12 cellular contexts compared by ENCODE assay signal in the genomic region with DNA sequence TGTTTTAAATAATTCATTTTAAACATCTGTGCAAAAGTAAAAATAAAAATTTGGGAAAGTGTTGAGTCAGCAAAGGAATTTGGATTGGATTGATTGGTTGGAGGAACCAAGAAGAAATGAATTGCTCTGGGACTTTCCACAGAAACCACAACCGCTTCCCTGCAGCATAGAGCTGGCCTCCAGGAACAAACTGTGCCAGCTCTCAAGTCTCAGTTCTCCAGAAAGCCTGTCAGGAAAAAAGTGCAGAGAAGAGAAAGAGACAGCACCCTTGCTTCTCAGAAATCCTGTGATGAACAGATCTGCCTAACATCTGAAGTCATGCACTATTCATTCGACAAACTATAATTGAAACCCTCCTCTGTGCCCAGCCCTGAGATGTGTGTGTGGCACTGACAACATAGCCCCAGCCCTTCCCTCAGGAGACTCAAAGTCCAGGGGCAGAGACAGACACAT. TPM values are rescaled to one million over a fixed set of nuclear protein-coding genes. Genes with fewer than 3 reads are reported as not detected.
DNase-seq lines count a peak whose midpoint lies in the region; ATAC-seq lines count a peak whose summit lies in the region.
"Had no signal": no experiment of that assay in that cellular context is flagged by ENCODE, and none has a peak within 500 bp of the region (broad histone marks: within the 10 kb centered on the region; RNA-seq: fewer than 3 reads in every experiment).

No MANE protein-coding gene starts in this region.

- H3K27ac ChIP-seq in esophagus (ENCODE audit: low read depth in 2 of 2, low read length in 1 of 2) = peak overlapping the region; percentile 14 to 15
- H3K27ac ChIP-seq: vagina had no signal

- intact Hi-C loops in activated CD4-positive, alpha-beta memory T cell treated with anti-CD3 and anti-CD28 coated beads for 36 hours (cut with micrococcal nuclease) = no loop called here

- DNase-seq in activated CD4-positive, alpha-beta memory T cell treated with anti-CD3 and anti-CD28 coated beads for 36 hours = no peak
- DNase-seq in activated CD4-positive, alpha-beta memory T cell treated with anti-CD3 and anti-CD28 coated beads, Interleukin-2, amount 10 ng/mL, durations not matched to agents 7 days and 5 days = no peak
- DNase-seq in stimulated activated naive B cell treated with anti-CD40 and anti-IgM and Interleukin-4, amounts not matched to agents 10 μg/mL and 1 μg/mL and 100 μg/mL, for 72 hours = no peak
- no peak for DNase-seq in COR-L47 (lab: John Stamatoyannopoulos, UW)
- DNase-seq: activated CD4-positive, alpha-beta T cell treated with anti-CD3 and anti-CD28 coated beads for 4 hours; activated naive CD4-positive, alpha-beta T cell treated with anti-CD3 and anti-CD28 coated beads, Interleukin-2, amount 50 U/mL, for 16 hours; NCI-H748 treated with DMSO at 0.1 percent for 48 hours had no signal

- CTCF ChIA-PET in activated CD4-positive, alpha-beta memory T cell treated with anti-CD3 and anti-CD28 coated beads for 36 hours (lab: Charles Lee) = interaction anchor here (0.5 to 0.9 kb wide), 2 partner anchors 46 to 53 kb away, joined by 3 to 4 read pairs; no protein-coding TSS in a partner anchor
- CTCF ChIA-PET in activated CD4-positive, alpha-beta memory T cell treated with anti-CD3 and anti-CD28 coated beads, Interleukin-2, amount 10 ng/mL, durations not matched to agents 7 days and 5 days (lab: Charles Lee) = interaction anchor here (1.1 to 9.3 kb wide), 4 partner anchors 16 to 70 kb away, joined by 3 to 193 read pairs (median 4); no protein-coding TSS in a partner anchor

- peak; percentile 45 to 51 for ATAC-seq in stimulated activated naive B cell treated with anti-CD40 and anti-IgM and Interleukin-4, amounts not matched to agents 10 μg/mL and 1 μg/mL and 100 μg/mL, for 72 hours (replicated peaks)
- no peak for ATAC-seq in HG02571 (IDR thresholded peaks at IDR 0.05; ENCODE audit: unreplicated experiment)

- peaks cover 14% of the 10 kb centered on the region for H3K4me1 Mint-ChIP-seq in activated CD4-positive, alpha-beta memory T cell treated with anti-CD3 and anti-CD28 coated beads for 36 hours (ENCODE audit: low read depth)
- H3K4me1 Mint-ChIP-seq in activated CD4-positive, alpha-beta memory T cell treated with anti-CD3 and anti-CD28 coated beads, Interleukin-2, amount 10 ng/mL, durations not matched to agents 7 days and 5 days = peaks cover 16% of the 10 kb centered on the region
- peaks cover 17 to 30% of the 10 kb centered on the region in 2 donors for H3K4me1 Mint-ChIP-seq in stimulated activated naive B cell treated with anti-CD40 and anti-IgM and Interleukin-4, amounts not matched to agents 10 μg/mL and 1 μg/mL and 100 μg/mL, for 72 hours

- no peaks in the 10 kb centered on the region for H3K36me3 Mint-ChIP-seq in activated CD4-positive, alpha-beta memory T cell treated with anti-CD3 and anti-CD28 coated beads for 36 hours
- H3K36me3 Mint-ChIP-seq in activated CD4-positive, alpha-beta memory T cell treated with anti-CD3 and anti-CD28 coated beads, Interleukin-2, amount 10 ng/mL, durations not matched to agents 7 days and 5 days (ENCODE audit: low read depth) = no peaks in the 10 kb centered on the region
- H3K36me3 Mint-ChIP-seq in stimulated activated naive B cell treated with anti-CD40 and anti-IgM and Interleukin-4, amounts not matched to agents 10 μg/mL and 1 μg/mL and 100 μg/mL, for 72 hours = peaks cover 4 to 7% of the 10 kb centered on the region in 2 donors

- POLR2A ChIA-PET in activated CD4-positive, alpha-beta memory T cell treated with anti-CD3 and anti-CD28 coated beads for 36 hours (lab: Charles Lee) = interaction anchor here (1.2 kb wide), 1 partner anchor 12 kb away, joined by 3 read pairs; no protein-coding TSS in a partner anchor
- POLR2A ChIA-PET in activated CD4-positive, alpha-beta memory T cell treated with anti-CD3 and anti-CD28 coated beads, Interleukin-2, amount 10 ng/mL, durations not matched to agents 7 days and 5 days (lab: Charles Lee) = interaction anchor here (1.2 to 1.3 kb wide), 2 partner anchors 11 to 12 kb away, joined by 3 to 4 read pairs; no protein-coding TSS in a partner anchor

- 33 to 44% methylated on average over 2 of the region's 2 CpGs for WGBS in esophagus, 2 donors

- no peak overlapping the region for H3K4me3 ChIP-seq in esophagus (ENCODE audit: low read depth in 1 of 2, low read length in 2 of 2)
- H3K4me3 ChIP-seq: vagina had no signal

- no peak overlapping the region for H3K4me3 Mint-ChIP-seq in activated CD4-positive, alpha-beta memory T cell treated with anti-CD3 and anti-CD28 coated beads for 36 hours
- no peak overlapping the region for H3K4me3 Mint-ChIP-seq in activated CD4-positive, alpha-beta memory T cell treated with anti-CD3 and anti-CD28 coated beads, Interleukin-2, amount 10 ng/mL, durations not matched to agents 7 days and 5 days
- H3K4me3 Mint-ChIP-seq in stimulated activated naive B cell treated with anti-CD40 and anti-IgM and Interleukin-4, amounts not matched to agents 10 μg/mL and 1 μg/mL and 100 μg/mL, for 72 hours = no peak overlapping the region

- no peaks in the 10 kb centered on the region for H3K36me3 ChIP-seq in esophagus (ENCODE audit: control insufficient read depth in 2 of 2, insufficient read depth in 2 of 2, low read length in 1 of 2)
- H3K36me3 ChIP-seq: vagina had no signal

- H3K27me3 Mint-ChIP-seq in activated CD4-positive, alpha-beta memory T cell treated with anti-CD3 and anti-CD28 coated beads for 36 hours = no peaks in the 10 kb centered on the region
- peaks cover 6% of the 10 kb centered on the region for H3K27me3 Mint-ChIP-seq in activated CD4-positive, alpha-beta memory T cell treated with anti-CD3 and anti-CD28 coated beads, Interleukin-2, amount 10 ng/mL, durations not matched to agents 7 days and 5 days
- peaks cover 7 to 15% of the 10 kb centered on the region in 2 donors for H3K27me3 Mint-ChIP-seq in stimulated activated naive B cell treated with anti-CD40 and anti-IgM and Interleukin-4, amounts not matched to agents 10 μg/mL and 1 μg/mL and 100 μg/mL, for 72 hours

- no peaks in the 10 kb centered on the region for H3K9me3 ChIP-seq in esophagus (ENCODE audit: control insufficient read depth in 2 of 2, insufficient read depth in 1 of 2, low read depth in 1 of 2, low read length in 1 of 2)
- H3K9me3 ChIP-seq: vagina had no signal

- peak overlapping the region; percentile 67 for H3K27ac Mint-ChIP-seq in activated CD4-positive, alpha-beta memory T cell treated with anti-CD3 and anti-CD28 coated beads for 36 hours
- H3K27ac Mint-ChIP-seq in activated CD4-positive, alpha-beta memory T cell treated with anti-CD3 and anti-CD28 coated beads, Interleukin-2, amount 10 ng/mL, durations not matched to agents 7 days and 5 days = no peak overlapping the region
- H3K27ac Mint-ChIP-seq in stimulated activated naive B cell treated with anti-CD40 and anti-IgM and Interleukin-4, amounts not matched to agents 10 μg/mL and 1 μg/mL and 100 μg/mL, for 72 hours = no peak overlapping the region

- no peaks in the 10 kb centered on the region for H3K27me3 ChIP-seq in esophagus (ENCODE audit: control insufficient read depth in 1 of 2, insufficient read depth in 2 of 2, low read length in 2 of 2)
- H3K27me3 ChIP-seq: vagina had no signal

- H3K4me1 ChIP-seq in esophagus (ENCODE audit: control insufficient read depth in 2 of 2, insufficient read depth in 2 of 2, low read length in 1 of 2) = peaks cover 0 to 2% of the 10 kb centered on the region in 2 donors
- H3K4me1 ChIP-seq: vagina had no signal

- no peaks in the 10 kb centered on the region for H3K9me3 Mint-ChIP-seq in activated CD4-positive, alpha-beta memory T cell treated with anti-CD3 and anti-CD28 coated beads for 36 hours
- peaks cover 8% of the 10 kb centered on the region for H3K9me3 Mint-ChIP-seq in activated CD4-positive, alpha-beta memory T cell treated with anti-CD3 and anti-CD28 coated beads, Interleukin-2, amount 10 ng/mL, durations not matched to agents 7 days and 5 days
- peaks cover 3 to 6% of the 10 kb centered on the region in 2 donors for H3K9me3 Mint-ChIP-seq in stimulated activated naive B cell treated with anti-CD40 and anti-IgM and Interleukin-4, amounts not matched to agents 10 μg/mL and 1 μg/mL and 100 μg/mL, for 72 hours

RNA-seq across cellular contexts. Expression of a gene that starts 14.8 kb away (rescaled TPM):
- 1 to 10 TPM; 2.3 TPM for total RNA-seq in activated CD4-positive, alpha-beta memory T cell treated with anti-CD3 and anti-CD28 coated beads for 36 hours
- total RNA-seq in activated CD4-positive, alpha-beta memory T cell treated with anti-CD3 and anti-CD28 coated beads, Interleukin-2, amount 10 ng/mL, durations not matched to agents 7 days and 5 days = 1 to 10 TPM in 1 of 2 experiments, under 1 TPM in 1; 0.63 to 1.0 TPM
- polyA plus RNA-seq in esophagus = 100 to 1,000 TPM; 208 to 770 TPM

RNA-seq across cellular contexts. Expression of a gene that starts 35.9 kb away (rescaled TPM):
- not detected for total RNA-seq in activated CD4-positive, alpha-beta memory T cell treated with anti-CD3 and anti-CD28 coated beads for 36 hours
- not detected for total RNA-seq in activated CD4-positive, alpha-beta memory T cell treated with anti-CD3 and anti-CD28 coated beads, Interleukin-2, amount 10 ng/mL, durations not matched to agents 7 days and 5 days
- 1 to 10 TPM in 1 of 2 donors, under 1 TPM in 1; 0.96 to 2.4 TPM for polyA plus RNA-seq in esophagus
- total RNA-seq: HT-29, SK-MEL-5, vagina had no signal

RNA-seq across cellular contexts. Expression of a gene that starts 54.0 kb away (rescaled TPM):
- total RNA-seq in activated CD4-positive, alpha-beta memory T cell treated with anti-CD3 and anti-CD28 coated beads for 36 hours = 10 to 100 TPM; 13.5 to 15.2 TPM
- total RNA-seq in activated CD4-positive, alpha-beta memory T cell treated with anti-CD3 and anti-CD28 coated beads, Interleukin-2, amount 10 ng/mL, durations not matched to agents 7 days and 5 days = 10 to 100 TPM; 12.0 to 15.2 TPM
- 10 to 100 TPM; 58.1 to 70.1 TPM for polyA plus RNA-seq in esophagus
